15 cellular contexts compared by ENCODE assay signal in the genomic region with DNA sequence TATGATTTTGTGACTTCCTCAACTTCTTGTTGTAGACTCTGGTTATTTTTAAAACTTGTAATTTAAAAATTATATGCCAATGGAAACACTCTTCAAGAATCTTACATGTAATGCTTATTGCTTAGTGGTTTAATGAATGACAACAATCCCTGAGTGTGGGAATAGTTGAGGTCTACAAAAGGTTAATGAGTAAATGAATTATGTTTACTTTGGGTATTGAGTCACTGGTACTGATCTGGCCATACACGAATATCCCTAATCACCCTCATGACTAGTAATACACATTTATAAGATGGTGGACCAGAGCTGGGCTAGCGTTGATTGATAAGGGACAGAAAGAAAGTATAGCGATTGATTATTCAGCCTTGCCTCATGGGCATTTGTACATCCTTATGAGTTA. TPM values are rescaled to one million over a fixed set of nuclear protein-coding genes. Genes with fewer than 3 reads are reported as not detected.
DNase-seq lines count a peak whose midpoint lies in the region; ATAC-seq, FAIRE-seq and TF ChIP-seq lines count a peak whose summit lies in the region.
"Had no signal": no experiment of that assay in that cellular context is flagged by ENCODE, and none has a peak within 500 bp of the region (broad histone marks: within the 10 kb centered on the region; RNA-seq: fewer than 3 reads in every experiment).

No MANE protein-coding gene starts in this region.

- H3K4me3 ChIP-seq in astrocyte (ENCODE audit: insufficient read depth, low read depth, low read length) (peak overlapping the region; percentile 34), keratinocyte (ENCODE audit: control insufficient read depth in 2 of 3, extremely low read depth in 1 of 3, insufficient read depth in 2 of 3, low read depth in 1 of 3, low read length in 3 of 3) (no peak overlapping the region)
- H3K4me3 ChIP-seq: prostate gland had no signal

- H3K36me3 Mint-ChIP-seq in astrocyte (ENCODE audit: low read depth, unreplicated experiment), result peaks cover 18% of the 10 kb centered on the region
- H3K36me3 Mint-ChIP-seq: stimulated activated naive B cell treated with anti-CD40 and anti-IgM and Interleukin-4, amounts not matched to agents 10 μg/mL and 1 μg/mL and 100 μg/mL, for 72 hours had no signal

- dilution Hi-C loops in keratinocyte (cut with MboI; ENCODE audit: extremely low pct_ligation_motif_present, low sequenced_read_pairs), result no loop called here

- H3K4me1 ChIP-seq in astrocyte (ENCODE audit: insufficient read depth, low read length) (peaks cover 30% of the 10 kb centered on the region), keratinocyte (ENCODE audit: control insufficient read depth, extremely low read depth, insufficient read depth, low read length) (peaks cover 14% of the 10 kb centered on the region)
- H3K4me1 ChIP-seq: prostate gland had no signal

- no peak for TF ChIP-seq CTCF in astrocyte (IDR thresholded peaks at IDR 0.05; ENCODE audit: insufficient read depth, low read depth, low read length)
- TF ChIP-seq CTCF in keratinocyte (optimal IDR thresholded peaks at IDR 0.05 in 1 of 3, IDR thresholded peaks at IDR 0.05 in 1 of 3, conservative IDR thresholded peaks at IDR 0.05 in 1 of 3; ENCODE audit: extremely low read depth in 1 of 3, insufficient read depth in 2 of 3, low read length in 3 of 3), result no peak

- peak; percentile 34 for DNase-seq in AG08396 (ENCODE audit: low spot score)
- peak; percentile 91 for DNase-seq in astrocyte (ENCODE audit: low read depth)
- no peak for DNase-seq in keratinocyte (ENCODE audit: low read depth, low spot score)
- no peak for DNase-seq in NAMALWA (ENCODE audit: low spot score)
- DNase-seq in activated gamma-delta T cell (lab: John Stamatoyannopoulos, UW), result no peak
- DNase-seq in activated effector memory CD4-positive, alpha-beta T cell treated with anti-CD3 and anti-CD28 coated beads, Interleukin-2, amount 50 U/mL, for 16 hours, result no peak
- DNase-seq: activated CD4-positive, alpha-beta T cell treated with anti-CD3 and anti-CD28 coated beads for 4 hours; activated T-cell treated with anti-CD3 and anti-CD28 coated beads, Interleukin-2, amount 50 U/mL, for 72 hours; KG1; stimulated activated CD4-positive, alpha-beta T cell treated with anti-CD3 and anti-CD28 coated beads, Interleukin-4, amount 100 ng/mL, for 24 hours; stimulated activated naive B cell treated with anti-CD40 and anti-IgM and Interleukin-4, amounts not matched to agents 10 μg/mL and 1 μg/mL and 100 μg/mL, for 72 hours; T-helper 1 cell had no signal

- H3K4me3 Mint-ChIP-seq in astrocyte (ENCODE audit: unreplicated experiment), result no peak overlapping the region
- H3K4me3 Mint-ChIP-seq: activated T-cell treated with anti-CD3 and anti-CD28 coated beads, Interleukin-2, amount 50 U/mL, for 72 hours; stimulated activated naive B cell treated with anti-CD40 and anti-IgM and Interleukin-4, amounts not matched to agents 10 μg/mL and 1 μg/mL and 100 μg/mL, for 72 hours had no signal

- no peak overlapping the region for H2AFZ ChIP-seq in astrocyte (ENCODE audit: low read depth, low read length)
- H2AFZ ChIP-seq in keratinocyte (ENCODE audit: control insufficient read depth, low read length), result no peak overlapping the region

- no peaks in the 10 kb centered on the region for H4K20me1 ChIP-seq in astrocyte (ENCODE audit: insufficient read depth, low read length)
- H4K20me1 ChIP-seq in keratinocyte (ENCODE audit: control insufficient read depth, extremely low read depth, insufficient read depth, low read length), result no peaks in the 10 kb centered on the region

- peak; percentile 60 for ATAC-seq in HG03135 (IDR thresholded peaks at IDR 0.05; ENCODE audit: unreplicated experiment)
- no peak for ATAC-seq in HG03520 (IDR thresholded peaks at IDR 0.05; ENCODE audit: unreplicated experiment)
- ATAC-seq: stimulated activated naive B cell treated with anti-CD40 and anti-IgM and Interleukin-4, amounts not matched to agents 10 μg/mL and 1 μg/mL and 100 μg/mL, for 72 hours had no signal

- H3K9me3 Mint-ChIP-seq in astrocyte (ENCODE audit: unreplicated experiment), result peaks cover 15% of the 10 kb centered on the region

- peaks cover 33% of the 10 kb centered on the region for H3K4me1 Mint-ChIP-seq in astrocyte (ENCODE audit: low read depth, unreplicated experiment)

- H3K36me3 ChIP-seq in astrocyte (ENCODE audit: insufficient read depth, low read length), result no peaks in the 10 kb centered on the region
- no peaks in the 10 kb centered on the region for H3K36me3 ChIP-seq in keratinocyte (ENCODE audit: control insufficient read depth in 2 of 2, extremely low read depth in 1 of 2, insufficient read depth in 2 of 2, low read length in 2 of 2)
- H3K36me3 ChIP-seq: prostate gland had no signal

- peak overlapping the region; percentile 30 for H3K9ac ChIP-seq in astrocyte (ENCODE audit: low read length)
- no peak overlapping the region for H3K9ac ChIP-seq in keratinocyte (ENCODE audit: control insufficient read depth, extremely low read depth, insufficient read depth, low read length)

- H3K9me1 ChIP-seq in keratinocyte (ENCODE audit: control insufficient read depth, extremely low read depth, insufficient read depth, low read length), result no peaks in the 10 kb centered on the region

- peak overlapping the region; percentile 85 for H3K27ac ChIP-seq in astrocyte (ENCODE audit: low read depth, low read length)
- H3K27ac ChIP-seq in keratinocyte (ENCODE audit: control insufficient read depth, insufficient read depth, low read length), result peak overlapping the region; percentile 21
- H3K27ac ChIP-seq: prostate gland had no signal

- peak; percentile 96 for FAIRE-seq in astrocyte (lab: Jason Lieb, UNC)
- no peak for FAIRE-seq in keratinocyte (lab: Jason Lieb, UNC)

- H3K9me3 ChIP-seq in astrocyte (ENCODE audit: insufficient read depth, low read depth, low read length), result no peaks in the 10 kb centered on the region
- H3K9me3 ChIP-seq in keratinocyte (ENCODE audit: control insufficient read depth, low read depth, low read length), result no peaks in the 10 kb centered on the region
- H3K9me3 ChIP-seq: prostate gland had no signal

- peak overlapping the region; percentile 68 for H3K27ac Mint-ChIP-seq in astrocyte (ENCODE audit: unreplicated experiment)
- H3K27ac Mint-ChIP-seq: activated T-cell treated with anti-CD3 and anti-CD28 coated beads, Interleukin-2, amount 50 U/mL, for 72 hours; stimulated activated naive B cell treated with anti-CD40 and anti-IgM and Interleukin-4, amounts not matched to agents 10 μg/mL and 1 μg/mL and 100 μg/mL, for 72 hours had no signal

- H3K79me2 ChIP-seq in astrocyte (ENCODE audit: insufficient read depth, low read length), result peaks cover 43% of the 10 kb centered on the region
- H3K79me2 ChIP-seq in keratinocyte (ENCODE audit: control insufficient read depth, insufficient read depth, low read length), result no peaks in the 10 kb centered on the region

- H3K4me2 ChIP-seq in astrocyte (ENCODE audit: low read length), result peak overlapping the region; percentile 81
- peak overlapping the region; percentile 31 for H3K4me2 ChIP-seq in keratinocyte (ENCODE audit: control insufficient read depth, extremely low read depth, insufficient read depth, low read depth, low read length)

- H3K27me3 Mint-ChIP-seq in astrocyte (ENCODE audit: low read depth, unreplicated experiment), result no peaks in the 10 kb centered on the region

- H3K27me3 ChIP-seq in astrocyte (ENCODE audit: insufficient read depth, low read length), result no peaks in the 10 kb centered on the region
- no peaks in the 10 kb centered on the region for H3K27me3 ChIP-seq in keratinocyte (ENCODE audit: control insufficient read depth, extremely low read depth, insufficient read depth, low read length)

RNA-seq across cellular contexts. Expression of a gene that starts 47.1 kb away (rescaled TPM):
- 30.5 and 38.4 TPM in 2 replicates for total RNA-seq in astrocyte
- 0.90 to 1.7 TPM (median 1.1 TPM) in 3 replicates for polyA plus RNA-seq in keratinocyte
- polyA plus RNA-seq in keratinocyte (2011; ENCODE audit: low read depth), result 1.5 TPM
- 1.5 and 1.6 TPM in 2 replicates for polyA plus RNA-seq in keratinocyte (2011; cell fraction: cytosol; rRNA removed)
- 1.4 TPM in 2 replicates for polyA plus RNA-seq in keratinocyte (2011; cell fraction: nucleus; rRNA removed)
- 0.81 and 1.2 TPM in 2 replicates for polyA plus RNA-seq in keratinocyte (2012; ENCODE audit: low replicate concordance)
- 0.46 to 0.74 TPM (median 0.63 TPM) in 3 replicates for polyA minus RNA-seq in keratinocyte
- polyA minus RNA-seq in keratinocyte (2011; cell fraction: cytosol; rRNA and poly(A)+ RNA removed), result 0.77 TPM
- polyA minus RNA-seq in keratinocyte (2011; cell fraction: nucleus; rRNA and poly(A)+ RNA removed), result 0.74 and 1.2 TPM in 2 replicates

RNA-seq across cellular contexts. Expression of a gene that starts 48.6 kb away (rescaled TPM):
- total RNA-seq in astrocyte, result 4.0 TPM in 2 replicates
- polyA plus RNA-seq in keratinocyte, result 4.6 to 6.9 TPM (median 5.8 TPM) in 3 replicates
- polyA plus RNA-seq in keratinocyte (2011; ENCODE audit: low read depth), result 7.6 TPM
- polyA plus RNA-seq in keratinocyte (2011; cell fraction: cytosol; rRNA removed), result 4.0 and 5.5 TPM in 2 replicates
- 6.9 and 7.0 TPM in 2 replicates for polyA plus RNA-seq in keratinocyte (2011; cell fraction: nucleus; rRNA removed)
- polyA plus RNA-seq in keratinocyte (2012; ENCODE audit: low replicate concordance), result 2.9 and 5.3 TPM in 2 replicates
- polyA minus RNA-seq in keratinocyte, result 1.0 to 2.1 TPM (median 2.0 TPM) in 3 replicates
- 3.3 TPM for polyA minus RNA-seq in keratinocyte (2011; cell fraction: cytosol; rRNA and poly(A)+ RNA removed)
- 1.6 and 1.8 TPM in 2 replicates for polyA minus RNA-seq in keratinocyte (2011; cell fraction: nucleus; rRNA and poly(A)+ RNA removed)

Comparison
In these comparisons a context has a peak if more than half of its experiments do, and no peak if none do; other contexts are left out.
1. DNase-seq: peak in AG08396 (single experiment) and astrocyte (single experiment); none in keratinocyte (single experiment), NAMALWA (single experiment), activated gamma-delta T cell (single experiment) and activated effector memory CD4-positive, alpha-beta T cell treated with anti-CD3 and anti-CD28 coated beads, Interleukin-2, amount 50 U/mL, for 16 hours (single experiment).